Comparison of ENCODE assay signal across 8 cellular contexts in genomic region chr1:65147424-65148177, GRCh38. TPM values are rescaled to one million over a fixed set of nuclear protein-coding genes. Genes with fewer than 3 reads are reported as not detected.
A peak's percentile ranks its signal among the peaks of the same experiment; 100 is the strongest.
DNase-seq lines count a peak whose midpoint lies in the region; ATAC-seq, FAIRE-seq and TF ChIP-seq lines count a peak whose summit lies in the region.

No MANE protein-coding gene starts in this region.

- no peaks in the 10 kb centered on the region for H3K9me3 Mint-ChIP-seq in Calu3 (ENCODE audit: low read depth, unreplicated experiment)

- TF ChIP-seq CTCF in Calu3 (IDR thresholded peaks at IDR 0.05; ENCODE audit: unreplicated experiment) (no peak), body of pancreas (IDR thresholded peaks at IDR 0.05) (no peak)

- peak overlapping the region; percentile 66 for H3K27ac Mint-ChIP-seq in Calu3 (ENCODE audit: unreplicated experiment)

- in situ Hi-C loops in SK-MEL-5 (cut with HindIII; ENCODE audit: low pct_unique_long_range_greater_than_20kb, low sequenced_read_pairs), result no loop called here

- ATAC-seq in GM19452 (IDR thresholded peaks at IDR 0.05; ENCODE audit: unreplicated experiment) (peak; percentile 53), HG03457 (IDR thresholded peaks at IDR 0.05; ENCODE audit: unreplicated experiment) (peak; percentile 44), body of pancreas (peak; percentile 73)

- intact Hi-C loops in Calu3 (cut with micrococcal nuclease; ENCODE audit: unreplicated experiment) (no loop called here), body of pancreas (cut with DNase I) (no loop called here)

- H3K4me1 Mint-ChIP-seq in Calu3 (ENCODE audit: low read depth, unreplicated experiment), result peaks cover 52% of the 10 kb centered on the region

- H3K36me3 ChIP-seq in body of pancreas (replicated peaks in 1 of 2; ENCODE audit: insufficient read depth in 1 of 2, low read depth in 2 of 2), result no peaks in the 10 kb centered on the region
- no peaks in the 10 kb centered on the region; the same call in 1 of the 2 replicates for H3K36me3 ChIP-seq in iPS-20b (ENCODE audit: insufficient read depth, low read depth, low read length)
- H3K36me3 ChIP-seq in small intestine (ENCODE audit: control insufficient read depth in 2 of 2, insufficient read depth in 2 of 2, low read length in 2 of 2), result no peaks in the 10 kb centered on the region

- no peaks in the 10 kb centered on the region for H3K27me3 Mint-ChIP-seq in Calu3 (ENCODE audit: unreplicated experiment)

- TF ChIP-seq POLR2A in body of pancreas (IDR thresholded peaks at IDR 0.05), result peak in 1 of 3 donors; percentile 15

- no TSS peak for BruUV-seq in Calu3 (replicated peaks; lab: Mats Ljungman, UMichigan)

- H3K36me3 Mint-ChIP-seq in Calu3 (ENCODE audit: insufficient read depth, unreplicated experiment), result peaks cover 40% of the 10 kb centered on the region

- CTCF ChIA-PET in Calu3 (lab: Charles Lee), result interaction anchor here (1.7 kb wide), 1 partner anchor 29 kb away, joined by 5 read pairs; no protein-coding TSS in a partner anchor

- H3K4me1 ChIP-seq in body of pancreas (peaks cover 26% of the 10 kb centered on the region), iPS-20b (ENCODE audit: insufficient read depth, low read length) (peaks cover 24% of the 10 kb centered on the region), small intestine (ENCODE audit: control insufficient read depth in 2 of 2, insufficient read depth in 1 of 2, low read depth in 1 of 2, low read length in 1 of 2) (peaks cover 0 to 1% of the 10 kb centered on the region in 2 donors)

- WGBS in body of pancreas, 2 donors, result 0 to 1% methylated on average over 3 to 80 of the region's 88 CpGs
- WGBS in small intestine, 3 donors, result 1% methylated on average over 74 to 88 of the region's 88 CpGs

- H3K4me3 ChIP-seq in body of pancreas (peak overlapping the region; percentile 18 to 58), iPS-20b (ENCODE audit: low read length) (peak overlapping the region; percentile 79), small intestine (ENCODE audit: low read depth in 1 of 2, low read length in 2 of 2) (peak overlapping the region; percentile 48 to 71)

- H3K4me3 Mint-ChIP-seq in Calu3 (ENCODE audit: low read depth, unreplicated experiment), result peak overlapping the region; percentile 87

- H3K27me3 ChIP-seq in body of pancreas (peaks cover 0 to 6% of the 10 kb centered on the region in 2 donors), iPS-20b (ENCODE audit: insufficient read depth, low read length) (peaks cover 69% of the 10 kb centered on the region), small intestine (ENCODE audit: control insufficient read depth in 2 of 2, insufficient read depth in 2 of 2, low read length in 2 of 2) (no peaks in the 10 kb centered on the region)

- peak; percentile 61 for DNase-seq in Calu3
- DNase-seq in SK-MEL-5 (ENCODE audit: low read depth, low spot score), result peak; percentile 7
- DNase-seq in body of pancreas, result peak; percentile 28 to 59 (median 40)
- peak; percentile 29 for DNase-seq in small intestine
- no peak for DNase-seq in occipital lobe (lab: John Stamatoyannopoulos, UW)

- H3K9me3 ChIP-seq in body of pancreas (no peaks in the 10 kb centered on the region), iPS-20b (ENCODE audit: insufficient read depth, low read depth, low read length) (no peaks in the 10 kb centered on the region), small intestine (ENCODE audit: control insufficient read depth, low read depth) (no peaks in the 10 kb centered on the region)

- no peak for FAIRE-seq in small intestine (lab: Jason Lieb, UNC)

- H3K9ac ChIP-seq in iPS-20b (ENCODE audit: low read depth, low read length), result peak overlapping the region; percentile 68

- H3K27ac ChIP-seq in body of pancreas, result no peak overlapping the region
- H3K27ac ChIP-seq in iPS-20b (ENCODE audit: low read length), result peak overlapping the region; percentile 8
- H3K27ac ChIP-seq in small intestine (ENCODE audit: low read depth in 1 of 2, low read length in 1 of 2), result no peak overlapping the region

RNA-seq across cellular contexts. Expression of gene AK4, which starts 0.4 kb away (rescaled TPM):
- total RNA-seq in Calu3 (2022), result 39.6 and 49.9 TPM in 2 replicates
- total RNA-seq in SK-MEL-5 (2014; rRNA removed; shearing (Covaris generic)), result 22.9 and 23.7 TPM in 2 replicates
- 11.8 and 21.0 TPM in 2 replicates for polyA plus RNA-seq in SK-MEL-5 (2015; cell fraction: cytosol; rRNA removed)
- 2.1 and 5.6 TPM in 2 replicates for polyA plus RNA-seq in SK-MEL-5 (2015; cell fraction: nucleus; rRNA removed)
- total RNA-seq in body of pancreas, result 10 to 100 TPM in 1 of 2 donors, 1 to 10 TPM in 1; 8.8 to 20.4 TPM
- polyA plus RNA-seq in small intestine, result 1 to 10 TPM; 2.0 to 6.7 (median 2.4) TPM
- 11.9 TPM for total RNA-seq in occipital lobe
